Comparison of ENCODE assay signal across 8 cellular contexts in genomic region chrX:133986008-133986683, GRCh38. TPM values are rescaled to one million over a fixed set of nuclear protein-coding genes. Genes with fewer than 3 reads are reported as not detected.
A peak's percentile ranks its signal among the peaks of the same experiment; 100 is the strongest.
DNase-seq lines count a peak whose midpoint lies in the region; ATAC-seq lines count a peak whose summit lies in the region.

No MANE protein-coding gene starts in this region.

- no peaks in the 10 kb centered on the region for H3K9me3 ChIP-seq in iPS-15b (ENCODE audit: control insufficient read depth, insufficient read depth, low read length)

- no peak overlapping the region for H3K27ac Mint-ChIP-seq in activated CD8-positive, alpha-beta T cell treated with anti-CD3 and anti-CD28 coated beads, Interleukin-2, amount 10 ng/mL, durations not matched to agents 7 days and 5 days

- peaks cover 4% of the 10 kb centered on the region for H3K4me1 Mint-ChIP-seq in activated CD8-positive, alpha-beta T cell treated with anti-CD3 and anti-CD28 coated beads, Interleukin-2, amount 10 ng/mL, durations not matched to agents 7 days and 5 days (ENCODE audit: low read depth)

- POLR2A ChIA-PET in activated CD8-positive, alpha-beta T cell treated with anti-CD3 and anti-CD28 coated beads, Interleukin-2, amount 10 ng/mL, durations not matched to agents 7 days and 5 days (lab: Charles Lee), result no interaction called here

- H3K4me3 ChIP-seq in iPS-15b (ENCODE audit: low read depth, low read length), result peak overlapping the region; percentile 71
- H3K4me3 ChIP-seq in skeletal muscle cell (ENCODE audit: low read depth, low read length), result peak overlapping the region; percentile 35

- no peaks in the 10 kb centered on the region for H3K9me3 Mint-ChIP-seq in activated CD8-positive, alpha-beta T cell treated with anti-CD3 and anti-CD28 coated beads, Interleukin-2, amount 10 ng/mL, durations not matched to agents 7 days and 5 days (ENCODE audit: insufficient read depth)

- no peaks in the 10 kb centered on the region for H3K36me3 ChIP-seq in iPS-15b (ENCODE audit: control insufficient read depth, insufficient read depth, low read length)

- peaks cover 29% of the 10 kb centered on the region for H3K27me3 Mint-ChIP-seq in activated CD8-positive, alpha-beta T cell treated with anti-CD3 and anti-CD28 coated beads, Interleukin-2, amount 10 ng/mL, durations not matched to agents 7 days and 5 days (ENCODE audit: low read depth)

- peak overlapping the region; percentile 45 for H3K4me3 Mint-ChIP-seq in activated CD8-positive, alpha-beta T cell treated with anti-CD3 and anti-CD28 coated beads, Interleukin-2, amount 10 ng/mL, durations not matched to agents 7 days and 5 days

- H3K9ac ChIP-seq in iPS-15b (ENCODE audit: low read depth, low read length), result peak overlapping the region; percentile 50

- DNase-seq in NCI-H1417 (lab: John Stamatoyannopoulos, UW) (peak in 2 of 3 experiments; percentile 64 to 79), NCI-H1417 treated with DMSO at 0.1 percent for 48 hours (lab: John Stamatoyannopoulos, UW) (no peak), skeletal muscle cell (ENCODE audit: low read depth) (no peak), HK-2 (ENCODE audit: unreplicated experiment) (no peak), HPDE6-E6E7 (ENCODE audit: extremely low spot score) (no peak)
- no peak for DNase-seq in activated CD8-positive, alpha-beta T cell treated with anti-CD3 and anti-CD28 coated beads, Interleukin-2, amount 10 ng/mL, durations not matched to agents 7 days and 5 days

- CTCF ChIA-PET in activated CD8-positive, alpha-beta T cell treated with anti-CD3 and anti-CD28 coated beads, Interleukin-2, amount 10 ng/mL, durations not matched to agents 7 days and 5 days (lab: Charles Lee), result no interaction called here

- peaks cover 17% of the 10 kb centered on the region for H3K27me3 ChIP-seq in iPS-15b (ENCODE audit: control insufficient read depth, insufficient read depth, low read length)

- H3K4me1 ChIP-seq in iPS-15b (ENCODE audit: control insufficient read depth, insufficient read depth, low read length), result peaks cover 44% of the 10 kb centered on the region

- no peaks in the 10 kb centered on the region for H3K36me3 Mint-ChIP-seq in activated CD8-positive, alpha-beta T cell treated with anti-CD3 and anti-CD28 coated beads, Interleukin-2, amount 10 ng/mL, durations not matched to agents 7 days and 5 days (ENCODE audit: low read depth)

- no peak for ATAC-seq in activated CD8-positive, alpha-beta T cell treated with anti-CD3 and anti-CD28 coated beads, Interleukin-2, amount 10 ng/mL, durations not matched to agents 7 days and 5 days
- no peak for ATAC-seq in GM19395 (IDR thresholded peaks at IDR 0.05; ENCODE audit: unreplicated experiment)

RNA-seq across cellular contexts. Expression of gene GPC3, which starts 0.8 kb away (rescaled TPM):
- under 1 TPM; 0.31 to 0.71 TPM for total RNA-seq in activated CD8-positive, alpha-beta T cell treated with anti-CD3 and anti-CD28 coated beads, Interleukin-2, amount 10 ng/mL, durations not matched to agents 7 days and 5 days

Comparison
In these comparisons a context has a peak if more than half of its experiments do, and no peak if none do; other contexts are left out.
1. DNase-seq: peak in NCI-H1417 (2 of 3); none in NCI-H1417 treated with DMSO at 0.1 percent for 48 hours (single experiment), activated CD8-positive, alpha-beta T cell treated with anti-CD3 and anti-CD28 coated beads, Interleukin-2, amount 10 ng/mL, durations not matched to agents 7 days and 5 days (single experiment), skeletal muscle cell (single experiment), HK-2 (single experiment) and HPDE6-E6E7 (single experiment).